Comparison of ENCODE assay signal across 1 cellular context in the genomic region with DNA sequence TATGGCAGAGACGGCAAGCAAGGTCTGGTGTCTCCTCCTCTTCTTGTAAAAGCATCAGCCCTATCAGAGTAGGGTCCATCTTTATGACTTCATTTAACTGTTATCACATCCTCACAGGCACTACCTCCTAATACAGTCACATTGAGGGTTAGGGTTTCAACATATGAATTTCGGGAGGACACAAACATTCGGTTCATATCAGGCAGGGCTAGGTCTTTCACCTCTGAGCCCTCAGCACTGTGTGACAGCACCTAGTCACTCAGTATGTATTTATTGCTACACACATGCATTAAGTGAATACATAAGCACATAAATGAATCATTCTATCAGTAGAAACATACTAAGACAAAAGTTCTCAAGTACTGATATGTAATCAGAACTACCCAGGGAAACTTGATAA.
TF ChIP-seq lines count a peak whose summit lies in the region.

No MANE protein-coding gene starts in this region.

TF ChIP-seq in GM23338, 12 proteins besides CTCF, POLR2A, EP300 and RAD21 (continued from another document):
- TF ChIP-seq EZH2 (IDR thresholded peaks at IDR 0.05; ENCODE audit: low read depth, unreplicated experiment): no peak
